In the genomic region with DNA sequence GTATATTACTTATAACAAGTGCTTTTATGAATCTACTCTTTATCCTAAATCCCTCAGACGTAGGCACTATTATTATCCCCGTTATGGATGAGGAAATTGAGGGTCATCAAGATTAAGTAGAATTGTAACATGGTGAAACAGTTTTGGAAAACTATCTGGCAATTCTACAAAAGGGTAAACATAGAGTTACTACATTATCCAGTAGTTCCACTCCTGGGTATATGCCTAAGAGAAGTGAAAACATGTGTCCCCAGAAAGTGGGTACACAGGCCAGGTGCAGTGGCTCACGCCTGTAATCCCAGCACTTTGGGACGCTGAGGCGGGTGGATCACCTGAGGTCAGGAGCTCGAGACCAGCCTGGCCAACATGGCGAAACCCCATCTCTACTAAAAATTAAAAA, we compare ENCODE assay signal across 5 cellular contexts. TPM values are rescaled to one million over a fixed set of nuclear protein-coding genes. Genes with fewer than 3 reads are reported as not detected.
"Had no signal": no experiment of that assay in that cellular context is flagged by ENCODE, and none has a peak within 500 bp of the region (broad histone marks: within the 10 kb centered on the region; RNA-seq: fewer than 3 reads in every experiment).

No MANE protein-coding gene starts in this region.

RNA-seq across cellular contexts. Expression of a gene that starts 36.6 kb away (rescaled TPM):
- total RNA-seq: PC-3 had no signal

RNA-seq across cellular contexts. Expression of a gene that starts 45.3 kb away (rescaled TPM):
- total RNA-seq: PC-3 had no signal

RNA-seq across cellular contexts. Expression of a gene that starts 48.7 kb away (rescaled TPM):
- total RNA-seq: PC-3 had no signal

RNA-seq across cellular contexts. Expression of a gene that starts 54.3 kb away (rescaled TPM):
- total RNA-seq: M059J, PC-3, Right ventricle myocardium inferior, RPMI7951, SK-MEL-5 had no signal

RNA-seq across cellular contexts. Expression of a gene that starts 58.6 kb away (rescaled TPM):
- total RNA-seq: M059J, PC-3 had no signal
